Comparison of ENCODE assay signal across 1 cellular context in the genomic region with DNA sequence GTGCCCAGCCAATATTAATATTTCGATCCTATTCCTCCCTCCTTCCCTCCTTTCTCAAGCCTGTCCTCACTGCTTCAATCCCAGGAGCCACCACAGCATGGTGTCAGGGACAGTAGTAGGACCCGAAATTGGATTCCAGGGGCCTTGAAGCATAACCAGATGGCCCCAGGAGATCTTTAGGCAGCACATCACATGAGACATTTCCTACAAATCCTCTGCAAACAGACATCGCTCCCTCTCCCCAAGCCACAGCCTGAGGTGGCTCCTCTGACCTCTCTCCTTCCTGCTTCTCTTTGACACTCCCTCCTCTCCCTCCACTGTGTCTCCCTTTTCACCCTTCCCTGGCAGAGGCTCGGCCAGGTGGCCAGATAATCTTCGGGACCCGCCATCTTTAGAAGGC.
TF ChIP-seq lines count a peak whose summit lies in the region.

No MANE protein-coding gene starts in this region.

TF ChIP-seq in H1, 55 proteins besides CTCF, POLR2A, EP300 and RAD21 (continued from another document):
- TF ChIP-seq POU5F1 (IDR thresholded peaks at IDR 0.05; ENCODE audit: low read depth, low read length) (no peak), SAP30 (IDR thresholded peaks at IDR 0.05; ENCODE audit: insufficient read depth, insufficient replicate concordance, low read length) (no peak), SP1 (IDR thresholded peaks at IDR 0.05; ENCODE audit: low read depth, low read length) (no peak), CTBP2 (IDR thresholded peaks at IDR 0.05; ENCODE audit: borderline replicate concordance, insufficient read depth, insufficient read length, low read length) (no peak), RBBP5 (IDR thresholded peaks at IDR 0.05; ENCODE audit: borderline replicate concordance, low read depth, low read length) (no peak), FOSL1 (IDR thresholded peaks at IDR 0.05; ENCODE audit: insufficient read depth, low read depth, low read length) (no peak), ZNF274 (IDR thresholded peaks at IDR 0.05; ENCODE audit: borderline replicate concordance, extremely low read depth, low read length) (no peak)
